Comparison of ENCODE assay signal across 17 cellular contexts in the genomic region with DNA sequence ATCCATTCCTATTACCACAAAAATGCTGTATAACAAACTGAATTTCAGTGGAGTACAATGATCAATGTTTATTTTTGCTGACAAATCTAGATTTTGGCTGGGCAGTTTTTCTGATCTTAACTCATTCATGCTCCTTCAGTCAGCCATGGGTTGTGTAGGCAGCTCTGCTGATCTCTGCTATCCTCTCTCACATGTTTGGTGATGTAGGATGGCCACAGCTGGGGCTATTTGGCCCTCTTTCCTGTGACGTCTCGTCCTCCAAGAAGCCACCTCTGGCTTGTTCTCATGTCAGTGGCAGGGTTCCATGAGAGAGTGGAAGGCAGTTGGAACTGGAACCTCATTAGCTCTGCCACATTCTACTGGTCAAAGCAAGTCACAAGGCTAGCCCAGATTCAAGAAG. TPM values are rescaled to one million over a fixed set of nuclear protein-coding genes. Genes with fewer than 3 reads are reported as not detected.
DNase-seq lines count a peak whose midpoint lies in the region; ATAC-seq and TF ChIP-seq lines count a peak whose summit lies in the region.
"Had no signal": no experiment of that assay in that cellular context is flagged by ENCODE, and none has a peak within 500 bp of the region (broad histone marks: within the 10 kb centered on the region; RNA-seq: fewer than 3 reads in every experiment).

No MANE protein-coding gene starts in this region.

- DNase-seq in Right ventricle myocardium superior (peak; percentile 43), cardiac septum (ENCODE audit: low spot score) (no peak), MG63 (peak; percentile 55), endodermal cell (no peak), medulla oblongata (ENCODE audit: extremely low spot score) (peak; percentile 16), ecto neural progenitor cell (ENCODE audit: low spot score) (no peak), T-helper 17 cell (no peak)
- DNase-seq: DND-41, GDM1, GOT3, NCI-H1092, NCI-H510A treated with DMSO at 0.1 percent for 48 hours, SHP77 treated with DMSO at 0.1 percent for 48 hours had no signal

- intact Hi-C loops in Right ventricle myocardium superior (cut with DNase I) (no loop called here), cardiac septum (cut with DNase I) (no loop called here)

- H3K9ac ChIP-seq in endodermal cell (ENCODE audit: extremely low read depth, low read length, poor library complexity, severe bottlenecking), result no peak overlapping the region

- H3K4me1 ChIP-seq in endodermal cell (ENCODE audit: control insufficient read depth, insufficient read depth, low read length), result no peaks in the 10 kb centered on the region

- no peaks in the 10 kb centered on the region for H3K9me3 Mint-ChIP-seq in endodermal cell

- H3K27me3 Mint-ChIP-seq in endodermal cell (ENCODE audit: insufficient read depth) (no peaks in the 10 kb centered on the region), T-helper 17 cell (no peaks in the 10 kb centered on the region)

- ATAC-seq in Right ventricle myocardium superior (ENCODE audit: poor library complexity) (peak; percentile 38), T-helper 17 cell (no peak), HG03520 (IDR thresholded peaks at IDR 0.05; ENCODE audit: unreplicated experiment) (no peak)
- ATAC-seq: GM12878 had no signal

- TF ChIP-seq CTCF in endodermal cell (conservative IDR thresholded peaks at IDR 0.05), result no peak

- peaks cover 18% of the 10 kb centered on the region for H3K36me3 ChIP-seq in MG63
- no peaks in the 10 kb centered on the region for H3K36me3 ChIP-seq in endodermal cell (ENCODE audit: control insufficient read depth, insufficient read depth, low read length)

- WGBS in endodermal cell (ENCODE audit: insufficient coverage in 1 of 2, insufficient read length in 1 of 2), 2 experiments, result 91 to 100% methylated on average over 1 to 2 of the region's 2 CpGs

- H3K4me3 Mint-ChIP-seq in endodermal cell (no peak overlapping the region), T-helper 17 cell (no peak overlapping the region)

- H3K4me3 ChIP-seq in MG63, result no peak overlapping the region
- H3K4me3 ChIP-seq in endodermal cell (ENCODE audit: low read length), result no peak overlapping the region
- H3K4me3 ChIP-seq: GM12878 had no signal

- H3K36me3 Mint-ChIP-seq in endodermal cell (ENCODE audit: low read depth) (peaks cover 11% of the 10 kb centered on the region), T-helper 17 cell (ENCODE audit: low read depth) (peaks cover 2% of the 10 kb centered on the region)

- H3K9me3 ChIP-seq in MG63 (no peaks in the 10 kb centered on the region), endodermal cell (ENCODE audit: control insufficient read depth, low read length) (no peaks in the 10 kb centered on the region), T-helper 17 cell (ENCODE audit: control insufficient read depth, low read length, poor library complexity, severe bottlenecking) (no peaks in the 10 kb centered on the region)
- H3K9me3 ChIP-seq: BLaER1 treated with 17β-estradiol and CSF1 and Interleukin-3, amounts not matched to agents 10 nM and 100 nM had no signal

- peak overlapping the region; percentile 29 for H3K27ac Mint-ChIP-seq in endodermal cell
- no peak overlapping the region for H3K27ac Mint-ChIP-seq in T-helper 17 cell

- no peak overlapping the region for H3K27ac ChIP-seq in endodermal cell (ENCODE audit: low read depth, low read length)
- H3K27ac ChIP-seq: 22Rv1 had no signal

- peaks cover 13% of the 10 kb centered on the region for H3K4me1 Mint-ChIP-seq in endodermal cell
- peaks cover 9% of the 10 kb centered on the region for H3K4me1 Mint-ChIP-seq in T-helper 17 cell

- H3K27me3 ChIP-seq in MG63 (no peaks in the 10 kb centered on the region), endodermal cell (ENCODE audit: control insufficient read depth, insufficient read depth, low read length, poor library complexity, severe bottlenecking) (no peaks in the 10 kb centered on the region)
- H3K27me3 ChIP-seq: BLaER1 treated with 17β-estradiol and CSF1 and Interleukin-3, amounts not matched to agents 10 nM and 100 nM had no signal

RNA-seq across cellular contexts. Expression of gene NLN, which starts 8.9 kb away (rescaled TPM):
- total RNA-seq in Right ventricle myocardium superior (15.1 TPM), cardiac septum (17.2 TPM), endodermal cell (100 to 1,000 TPM; 110 to 136 TPM), T-helper 17 cell (1 to 10 TPM; 1.8 to 2.3 TPM)
- total RNA-seq in MG63 (2014; rRNA removed; shearing (Covaris generic); ENCODE audit: low replicate concordance), result 47.8 and 64.6 TPM in 2 replicates
- 27.1 TPM for polyA plus RNA-seq in endodermal cell (2013, experiment 1 of 2)
- 25.3 TPM for polyA plus RNA-seq in endodermal cell (2013, experiment 2 of 2)

RNA-seq across cellular contexts. Expression of gene SGTB, which starts 9.0 kb away (rescaled TPM):
- total RNA-seq in Right ventricle myocardium superior (4.7 TPM), cardiac septum (9.5 TPM), endodermal cell (10 to 100 TPM; 14.6 to 17.9 TPM), T-helper 17 cell (10 to 100 TPM; 52.7 to 52.8 TPM)
- 11.3 and 30.2 TPM in 2 replicates for total RNA-seq in MG63 (2014; rRNA removed; shearing (Covaris generic); ENCODE audit: low replicate concordance)
- polyA plus RNA-seq in endodermal cell (2013, experiment 1 of 2), result 7.4 TPM
- 6.9 TPM for polyA plus RNA-seq in endodermal cell (2013, experiment 2 of 2)

Comparison
In these comparisons a context has a peak if more than half of its experiments do, and no peak if none do; other contexts are left out.
1. DNase-seq: peak in Right ventricle myocardium superior (single experiment), MG63 (single experiment) and medulla oblongata (single experiment); none in cardiac septum (single experiment), endodermal cell (single experiment), ecto neural progenitor cell (single experiment) and T-helper 17 cell (0 of 3).